ENCODE assay signal across 9 cellular contexts in the genomic region with DNA sequence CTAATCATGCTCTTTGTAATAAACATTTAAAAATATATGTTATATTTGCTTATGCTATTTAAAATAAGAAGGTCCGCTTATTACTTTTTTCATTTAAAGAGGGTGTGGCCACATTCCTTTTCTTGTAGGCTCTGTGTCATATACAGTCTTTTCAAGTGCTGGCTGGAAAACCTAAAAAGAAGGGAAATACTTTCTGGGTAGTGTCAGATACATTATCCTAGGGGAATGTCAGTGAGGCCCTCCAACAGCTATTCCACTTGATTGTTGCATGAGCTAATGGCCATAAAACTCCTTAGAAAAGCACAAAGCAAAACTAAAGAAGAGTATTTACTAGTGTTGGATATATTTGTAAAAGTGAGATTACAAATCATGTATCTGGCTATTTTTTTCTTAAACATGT. TPM values are rescaled to one million over a fixed set of nuclear protein-coding genes. Genes with fewer than 3 reads are reported as not detected.
DNase-seq lines count a peak whose midpoint lies in the region; ATAC-seq, FAIRE-seq and TF ChIP-seq lines count a peak whose summit lies in the region.
"Had no signal": no experiment of that assay in that cellular context is flagged by ENCODE, and none has a peak within 500 bp of the region (broad histone marks: within the 10 kb centered on the region; RNA-seq: fewer than 3 reads in every experiment).

No MANE protein-coding gene starts in this region.

- intact Hi-C loops in CD8-positive, alpha-beta T cell (cut with DNase I, micrococcal nuclease), result loop anchor here in 1 of 2 experiments (5.0 to 10.0 kb wide), 4 partner anchors 625 to 1932 kb away; a partner anchor contains a TSS
- intact Hi-C loops in Panc1 (cut with micrococcal nuclease; ENCODE audit: unreplicated experiment), result loop anchor here (5.0 kb wide), 1 partner anchor 40 kb away; no protein-coding TSS in a partner anchor

- H3K9me3 Mint-ChIP-seq in CD8-positive, alpha-beta T cell, result no peaks in the 10 kb centered on the region
- H3K9me3 Mint-ChIP-seq in endothelial cell (ENCODE audit: unreplicated experiment) (no peaks in the 10 kb centered on the region), neural progenitor cell (peaks cover 3% of the 10 kb centered on the region)

- no peak overlapping the region for H2AFZ ChIP-seq in neural progenitor cell (replicated peaks)

- BruUV-seq in Panc1 (replicated peaks; lab: Mats Ljungman, UMichigan), result TSS peak; percentile 80

- CTCF ChIA-PET in CD8-positive, alpha-beta T cell (lab: Charles Lee), result interaction anchor here (0.8 to 3.5 kb wide), 3 partner anchors 9 to 45 kb away, joined by 3 to 11 read pairs (median 3); no protein-coding TSS in a partner anchor
- CTCF ChIA-PET in Panc1 (lab: Charles Lee), result no interaction called here

- H3K4me1 ChIP-seq in CD8-positive, alpha-beta T cell (ENCODE audit: insufficient read depth, low read length), result peaks cover 70% of the 10 kb centered on the region
- H3K4me1 ChIP-seq in Panc1 (ENCODE audit: control insufficient read depth, insufficient read depth, low read length), result peaks cover 41% of the 10 kb centered on the region
- peaks cover 10% of the 10 kb centered on the region for H3K4me1 ChIP-seq in neural progenitor cell

- POLR2A ChIA-PET in CD8-positive, alpha-beta T cell (lab: Charles Lee), result interaction anchor here (1.2 to 1.5 kb wide), 2 partner anchors 9 to 20 kb away, joined by 4 to 10 read pairs; no protein-coding TSS in a partner anchor
- POLR2A ChIA-PET in Panc1 (lab: Charles Lee), result no interaction called here

- TF ChIP-seq CTCF in CD8-positive, alpha-beta T cell (IDR thresholded peaks at IDR 0.05), result no peak
- no peak for TF ChIP-seq CTCF in Panc1 (IDR thresholded peaks at IDR 0.05)
- no peak for TF ChIP-seq CTCF in endothelial cell (IDR thresholded peaks at IDR 0.05; ENCODE audit: unreplicated experiment)
- TF ChIP-seq CTCF in neural progenitor cell (IDR thresholded peaks at IDR 0.05), result no peak

- peak overlapping the region; percentile 94 for H3K27ac Mint-ChIP-seq in CD8-positive, alpha-beta T cell
- H3K27ac Mint-ChIP-seq in endothelial cell (ENCODE audit: unreplicated experiment) (peak overlapping the region; percentile 96), neural progenitor cell (peak overlapping the region; percentile 89)
- H3K27ac Mint-ChIP-seq: memory B cell had no signal

- H3K4me1 Mint-ChIP-seq in CD8-positive, alpha-beta T cell (ENCODE audit: low read depth), result peaks cover 73% of the 10 kb centered on the region
- H3K4me1 Mint-ChIP-seq in endothelial cell (ENCODE audit: unreplicated experiment) (peaks cover 27% of the 10 kb centered on the region), neural progenitor cell (peaks cover 32% of the 10 kb centered on the region)

- H3K27ac ChIP-seq in CD8-positive, alpha-beta T cell (ENCODE audit: low read depth, low read length), result peak overlapping the region; percentile 63
- H3K27ac ChIP-seq in Panc1 (ENCODE audit: low read length) (peak overlapping the region; percentile 93), neural progenitor cell (no peak overlapping the region)

- H3K9me3 ChIP-seq in CD8-positive, alpha-beta T cell (ENCODE audit: low read length), result no peaks in the 10 kb centered on the region
- H3K9me3 ChIP-seq in Panc1 (ENCODE audit: control insufficient read depth, insufficient read depth, low read depth, low read length) (no peaks in the 10 kb centered on the region), neural progenitor cell (ENCODE audit: low read depth) (no peaks in the 10 kb centered on the region)

- no peak for FAIRE-seq in frontal cortex (lab: Jason Lieb, UNC)

- peak overlapping the region; percentile 39 for H3K4me3 ChIP-seq in CD8-positive, alpha-beta T cell (ENCODE audit: low read depth, low read length)
- H3K4me3 ChIP-seq in Panc1 (ENCODE audit: low read depth in 2 of 2, low read length in 2 of 2), result peak overlapping the region; percentile 56 to 82
- H3K4me3 ChIP-seq in neural progenitor cell, result no peak overlapping the region

- H3K4me3 Mint-ChIP-seq in CD8-positive, alpha-beta T cell, result peak overlapping the region; percentile 89
- peak overlapping the region; percentile 85 for H3K4me3 Mint-ChIP-seq in endothelial cell (ENCODE audit: unreplicated experiment)
- H3K4me3 Mint-ChIP-seq in neural progenitor cell, result peak overlapping the region; percentile 60
- H3K4me3 Mint-ChIP-seq: memory B cell had no signal

- ATAC-seq in CD8-positive, alpha-beta T cell, result no peak
- ATAC-seq in Panc1 (0 out of 2 replicates have a peak, but pooled peaks have one; percentile 36), HG03571 (IDR thresholded peaks at IDR 0.05; ENCODE audit: unreplicated experiment) (no peak), HG02678 (IDR thresholded peaks at IDR 0.05; ENCODE audit: unreplicated experiment) (no peak)

- H4K20me1 ChIP-seq in neural progenitor cell (ENCODE audit: low read depth), result no peaks in the 10 kb centered on the region

- H3K36me3 Mint-ChIP-seq in CD8-positive, alpha-beta T cell, result peaks cover 4% of the 10 kb centered on the region
- H3K36me3 Mint-ChIP-seq in endothelial cell (ENCODE audit: low read depth, unreplicated experiment), result no peaks in the 10 kb centered on the region
- H3K36me3 Mint-ChIP-seq in neural progenitor cell, result peaks cover 5% of the 10 kb centered on the region
- H3K36me3 Mint-ChIP-seq: memory B cell had no signal

- H3K79me2 ChIP-seq in neural progenitor cell (ENCODE audit: low read depth), result no peaks in the 10 kb centered on the region

- no peaks in the 10 kb centered on the region for H3K27me3 ChIP-seq in CD8-positive, alpha-beta T cell (ENCODE audit: insufficient read depth, low read length)
- H3K27me3 ChIP-seq in Panc1 (ENCODE audit: control insufficient read depth, insufficient read depth, low read length) (no peaks in the 10 kb centered on the region), neural progenitor cell (no peaks in the 10 kb centered on the region)

- in situ Hi-C loops in Panc1 (cut with HindIII; ENCODE audit: low pct_unique_long_range_greater_than_20kb, low sequenced_read_pairs), result no loop called here

- no peaks in the 10 kb centered on the region for H3F3A ChIP-seq in neural progenitor cell (ENCODE audit: low read depth)

- no peak for DNase-seq in CD8-positive, alpha-beta T cell
- no peak for DNase-seq in Panc1 (ENCODE audit: low read depth, low spot score)
- no peak for DNase-seq in endothelial cell (ENCODE audit: low spot score)
- DNase-seq in neural progenitor cell (ENCODE audit: low spot score), result no peak
- no peak for DNase-seq in stimulated activated CD4-positive, alpha-beta T cell treated with anti-CD3 and anti-CD28 coated beads, Interleukin-4, amount 100 ng/mL, for 4 hours
- no peak for DNase-seq in frontal cortex (ENCODE audit: low spot score in 2 of 2)

- H3K36me3 ChIP-seq in CD8-positive, alpha-beta T cell (ENCODE audit: insufficient read depth, low read length), result no peaks in the 10 kb centered on the region
- H3K36me3 ChIP-seq in Panc1 (ENCODE audit: control insufficient read depth, insufficient read depth, low read length) (peaks cover 4% of the 10 kb centered on the region; the same call in 1 of the 2 replicates), neural progenitor cell (no peaks in the 10 kb centered on the region)

- no peak overlapping the region for H3K9ac ChIP-seq in neural progenitor cell

- H3K27me3 Mint-ChIP-seq in CD8-positive, alpha-beta T cell (ENCODE audit: low read depth), result no peaks in the 10 kb centered on the region
- H3K27me3 Mint-ChIP-seq in endothelial cell (ENCODE audit: unreplicated experiment) (no peaks in the 10 kb centered on the region), neural progenitor cell (ENCODE audit: insufficient read depth, low read depth) (no peaks in the 10 kb centered on the region)

- no peak overlapping the region for H3K4me2 ChIP-seq in neural progenitor cell

RNA-seq across cellular contexts. Expression of a gene that starts 0.8 kb away (rescaled TPM):
- 100 to 1,000 TPM; 163 to 167 TPM for total RNA-seq in CD8-positive, alpha-beta T cell
- 72.0 TPM for total RNA-seq in Panc1 (2021; ENCODE audit: unreplicated experiment)
- 34.8 TPM for polyA plus RNA-seq in Panc1 (2012; ENCODE audit: insufficient read length)
- total RNA-seq in endothelial cell (ENCODE audit: unreplicated experiment), result 43.3 TPM
- total RNA-seq in neural progenitor cell (ENCODE audit: low replicate concordance), result 0.47 and 1.1 TPM in 2 replicates
- total RNA-seq in frontal cortex, result 8.2 TPM
